In genomic region chr9:113220467-113221002, GRCh38 we compare ENCODE assay signal across 8 cellular contexts. TPM values are rescaled to one million over a fixed set of nuclear protein-coding genes. Genes with fewer than 3 reads are reported as not detected.
DNase-seq lines count a peak whose midpoint lies in the region; ATAC-seq and TF ChIP-seq lines count a peak whose summit lies in the region.

No MANE protein-coding gene starts in this region.

- no peak overlapping the region for H4K8ac ChIP-seq in mesendoderm (ENCODE audit: low read depth, low read length)

- in situ Hi-C loops in KBM-7 (cut with MboI; ENCODE audit: low pct_unique_long_range_greater_than_20kb, low sequenced_read_pairs) (no loop called here), brain microvascular endothelial cell (cut with HindIII; ENCODE audit: low pct_ligation_motif_present, low sequenced_read_pairs) (no loop called here)

- H3K79me1 ChIP-seq in mesendoderm (ENCODE audit: low read length) = peaks cover 17% of the 10 kb centered on the region

- peak overlapping the region; percentile 97 for H3K56ac ChIP-seq in mesendoderm (ENCODE audit: low read length)

- no peak overlapping the region for H3K23ac ChIP-seq in mesendoderm (ENCODE audit: low read length)

- H3K79me2 ChIP-seq in mesendoderm (ENCODE audit: control insufficient read depth, insufficient read depth, low read length) = peaks cover 10% of the 10 kb centered on the region

- no peak for ATAC-seq in HG02623 (IDR thresholded peaks at IDR 0.05; ENCODE audit: unreplicated experiment)

- H3K9me3 ChIP-seq in CD4-positive, alpha-beta memory T cell (ENCODE audit: control insufficient read depth in 1 of 2, low read length in 2 of 2) = no peaks in the 10 kb centered on the region

- no peak overlapping the region for H2BK5ac ChIP-seq in mesendoderm (ENCODE audit: low read length)

- H3K4me2 ChIP-seq in mesendoderm (ENCODE audit: low read length) = peak overlapping the region; percentile 93

- peak overlapping the region; percentile 90 for H3K27ac ChIP-seq in CD4-positive, alpha-beta memory T cell (ENCODE audit: low read depth, low read length)
- H3K27ac ChIP-seq in brain microvascular endothelial cell (peak overlapping the region; percentile 71), mesendoderm (ENCODE audit: low read depth, low read length) (peak overlapping the region; percentile 27)

- peaks cover 28 to 49% (median 38%) of the 10 kb centered on the region in 4 donors for H3K4me1 Mint-ChIP-seq in CD4-positive, alpha-beta memory T cell

- peak overlapping the region; percentile 57 to 89 for H3K4me3 ChIP-seq in CD4-positive, alpha-beta memory T cell (ENCODE audit: low read length in 2 of 2)
- H3K4me3 ChIP-seq in brain microvascular endothelial cell (ENCODE audit: low read depth, low read length) (peak overlapping the region; percentile 95), mesendoderm (ENCODE audit: low read length) (peak overlapping the region; percentile 95)

- no peak for TF ChIP-seq CTCF in brain microvascular endothelial cell (IDR thresholded peaks at IDR 0.05; ENCODE audit: low read depth, low read length, missing control alignments)

- CTCF ChIA-PET in CD4-positive, alpha-beta memory T cell (lab: Charles Lee; ENCODE audit: partially characterized antibody) = interaction anchor here (0.9 to 3.0 kb wide), 7 partner anchors 49 to 368 kb away, joined by 3 to 25 read pairs (median 4); partner anchors contain the start of genes CDC26, PRPF4 and SLC31A2

- POLR2A ChIA-PET in CD4-positive, alpha-beta memory T cell (lab: Charles Lee; ENCODE audit: partially characterized antibody) = interaction anchor here (1.0 to 4.0 kb wide), 5 partner anchors 12 to 190 kb away, joined by 4 to 26 read pairs (median 16); partner anchors contain the start of genes C9orf43, CDC26, HDHD3 and POLE3

- H2BK15ac ChIP-seq in mesendoderm (replicated peaks; ENCODE audit: low read depth) = no peak overlapping the region

- H2AK5ac ChIP-seq in mesendoderm (ENCODE audit: low read length) = no peak overlapping the region

- H3K36me3 ChIP-seq in CD4-positive, alpha-beta memory T cell (ENCODE audit: insufficient read depth, low read length) = no peaks in the 10 kb centered on the region
- H3K36me3 ChIP-seq in brain microvascular endothelial cell (replicated peaks) (no peaks in the 10 kb centered on the region), mesendoderm (ENCODE audit: control insufficient read depth, insufficient read depth, low read length) (no peaks in the 10 kb centered on the region)

- WGBS in mesendoderm (ENCODE audit: extremely low coverage, insufficient coverage, low lambda C conversion rate) = no CpG with 5 or more reads among the region's 11 CpGs

- H2BK120ac ChIP-seq in mesendoderm (ENCODE audit: low read depth, low read length) = no peak overlapping the region

- peaks cover 34% of the 10 kb centered on the region for H3K4me1 ChIP-seq in CD4-positive, alpha-beta memory T cell (ENCODE audit: insufficient read depth, low read length)
- peaks cover 6% of the 10 kb centered on the region for H3K4me1 ChIP-seq in mesendoderm (ENCODE audit: control insufficient read depth, low read depth, low read length)

- no peak overlapping the region for H4K5ac ChIP-seq in mesendoderm (ENCODE audit: low read length)

- H3K4me3 Mint-ChIP-seq in CD4-positive, alpha-beta memory T cell = peak overlapping the region; percentile 92 to 98 (median 96)

- peaks cover 0 to 15% of the 10 kb centered on the region in 2 donors for H3K36me3 Mint-ChIP-seq in CD4-positive, alpha-beta memory T cell

- intact Hi-C loops in CD4-positive, alpha-beta memory T cell (cut with micrococcal nuclease) = loop anchor here (1.0 to 10.0 kb wide), 5 partner anchors 55 to 846 kb away; partner anchors contain the start of genes C9orf43, CDC26, HDHD3 and POLE3

- peak overlapping the region; percentile 91 to 98 (median 96) for H3K27ac Mint-ChIP-seq in CD4-positive, alpha-beta memory T cell

- H3K9me3 Mint-ChIP-seq in CD4-positive, alpha-beta memory T cell = no peaks in the 10 kb centered on the region

- peak overlapping the region; percentile 82 for H3K9ac ChIP-seq in mesendoderm (ENCODE audit: low read length)

- no peaks in the 10 kb centered on the region for H3K27me3 ChIP-seq in CD4-positive, alpha-beta memory T cell (ENCODE audit: insufficient read depth, low read length)
- H3K27me3 ChIP-seq in brain microvascular endothelial cell (replicated peaks) (no peaks in the 10 kb centered on the region), mesendoderm (ENCODE audit: insufficient read depth, low read length, poor library complexity) (no peaks in the 10 kb centered on the region)

- H3K4ac ChIP-seq in mesendoderm (ENCODE audit: low read depth, low read length) = no peak overlapping the region

- DNase-seq in CD4-positive, alpha-beta memory T cell = peak in 1 of 5 donors; percentile 0
- DNase-seq in KBM-7 = peak; percentile 24
- DNase-seq in brain microvascular endothelial cell = no peak
- DNase-seq in mesendoderm = no peak
- DNase-seq in NK-92 (lab: John Stamatoyannopoulos, UW; ENCODE audit: unreplicated experiment) = no peak
- DNase-seq in T1000 (lab: John Stamatoyannopoulos, UW) = no peak
- DNase-seq in COLO829 (ENCODE audit: low spot score) = no peak

- peak overlapping the region; percentile 63 for H3K18ac ChIP-seq in mesendoderm (ENCODE audit: low read length)

- H3K27me3 Mint-ChIP-seq in CD4-positive, alpha-beta memory T cell = no peaks in the 10 kb centered on the region

RNA-seq across cellular contexts. Expression of gene FKBP15, which starts 0.5 kb away (rescaled TPM):
- 10 to 100 TPM; 34.3 to 34.9 TPM for total RNA-seq in CD4-positive, alpha-beta memory T cell
- polyA plus RNA-seq in CD4-positive, alpha-beta memory T cell = 10 to 100 TPM in 1 of 2 donors, 1 to 10 TPM in 1; 1.9 to 19.6 TPM
- 11.1 TPM for polyA plus RNA-seq in mesendoderm (2013, experiment 1 of 2)
- polyA plus RNA-seq in mesendoderm (2013, experiment 2 of 2) = 11.8 TPM

RNA-seq across cellular contexts. Expression of gene SLC31A1, which starts 0.8 kb away (rescaled TPM):
- 1 to 10 TPM; 4.1 to 4.2 TPM for total RNA-seq in CD4-positive, alpha-beta memory T cell
- 1 to 10 TPM; 2.1 to 2.3 TPM for polyA plus RNA-seq in CD4-positive, alpha-beta memory T cell
- 21.4 TPM for polyA plus RNA-seq in mesendoderm (2013, experiment 1 of 2)
- polyA plus RNA-seq in mesendoderm (2013, experiment 2 of 2) = 21.1 TPM

RNA-seq across cellular contexts. Expression of gene CDC26, which starts 54.8 kb away (rescaled TPM):
- 10 to 100 TPM; 44.4 to 47.3 TPM for total RNA-seq in CD4-positive, alpha-beta memory T cell
- 100 to 1,000 TPM; 149 to 213 TPM for polyA plus RNA-seq in CD4-positive, alpha-beta memory T cell
- 75.8 TPM for polyA plus RNA-seq in mesendoderm (2013, experiment 1 of 2)
- polyA plus RNA-seq in mesendoderm (2013, experiment 2 of 2) = 71.7 TPM

RNA-seq across cellular contexts. Expression of gene PRPF4, which starts 54.9 kb away (rescaled TPM):
- 10 to 100 TPM; 20.7 to 23.2 TPM for total RNA-seq in CD4-positive, alpha-beta memory T cell
- 10 to 100 TPM; 19.2 to 25.7 TPM for polyA plus RNA-seq in CD4-positive, alpha-beta memory T cell
- 29.3 TPM for polyA plus RNA-seq in mesendoderm (2013, experiment 1 of 2)
- 29.9 TPM for polyA plus RNA-seq in mesendoderm (2013, experiment 2 of 2)

Comparison
In these comparisons a context has a peak if more than half of its experiments do, and no peak if none do; other contexts are left out.
1. H3K27ac ChIP-seq: peak in every context shown above with its lines; median percentile 90 in CD4-positive, alpha-beta memory T cell; 71 in brain microvascular endothelial cell; 27 in mesendoderm.